Comparison of ENCODE assay signal across 10 cellular contexts in the genomic region with DNA sequence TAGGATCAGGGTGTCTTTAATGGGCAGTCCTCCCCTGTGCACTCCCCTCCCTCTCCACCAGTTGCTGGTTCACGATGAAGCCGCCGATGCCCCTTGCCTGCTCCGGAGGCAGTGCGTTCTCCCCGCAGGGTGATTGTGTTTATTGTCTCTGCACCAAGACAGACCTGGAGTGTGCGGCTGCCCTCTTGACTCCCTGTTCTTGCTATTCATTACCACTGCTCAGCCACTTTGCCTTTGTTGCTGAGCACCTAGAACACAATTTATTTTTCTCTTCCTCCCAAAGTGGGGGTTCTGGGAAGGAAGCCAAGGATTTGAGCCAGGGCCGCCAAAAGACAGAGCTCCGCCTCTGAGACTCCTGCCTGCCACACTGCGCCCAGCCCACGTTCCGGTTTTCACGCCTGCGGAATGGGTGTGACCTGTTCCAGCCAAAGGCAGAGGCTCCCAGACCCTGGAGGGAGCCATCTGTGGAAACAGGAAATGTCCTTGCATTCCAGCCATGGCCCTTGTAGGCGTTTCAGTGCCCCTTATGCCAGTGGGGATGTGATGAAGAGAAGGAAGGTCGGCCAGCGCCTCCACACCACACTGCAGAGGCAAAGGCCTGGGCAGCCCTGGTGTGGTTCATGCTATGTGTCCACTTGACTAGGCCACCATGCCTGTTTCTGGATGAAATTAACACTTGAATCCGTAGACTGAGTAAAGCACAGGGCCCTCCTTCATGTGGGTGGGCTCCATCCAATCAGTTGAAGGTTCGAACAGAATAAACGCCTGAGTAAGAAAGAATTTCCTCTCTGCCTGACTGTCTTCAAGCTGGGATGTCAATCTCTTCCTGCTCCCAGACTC.
A peak's percentile ranks its signal among the peaks of the same experiment; 100 is the strongest.
DNase-seq lines count a peak whose midpoint lies in the region; ATAC-seq, FAIRE-seq and TF ChIP-seq lines count a peak whose summit lies in the region.
"Had no signal": no experiment of that assay in that cellular context is flagged by ENCODE, and none has a peak within 500 bp of the region (broad histone marks: within the 10 kb centered on the region; RNA-seq: fewer than 3 reads in every experiment).

No MANE protein-coding gene starts in this region.

- no peaks in the 10 kb centered on the region for H3K9me1 ChIP-seq in keratinocyte (ENCODE audit: control insufficient read depth, extremely low read depth, insufficient read depth, low read length)

- peaks cover 0 to 2% (median 0%) of the 10 kb centered on the region in 5 donors for H3K27me3 Mint-ChIP-seq in naive thymus-derived CD8-positive, alpha-beta T cell

- peak; percentile 70 for DNase-seq in NCI-H1436 (lab: John Stamatoyannopoulos, UW)
- DNase-seq in brain microvascular endothelial cell: no peak
- no peak for DNase-seq in keratinocyte (ENCODE audit: low read depth, low spot score)
- DNase-seq in spleen: peak; percentile 89
- DNase-seq in naive thymus-derived CD8-positive, alpha-beta T cell: no peak
- DNase-seq: activated CD4-positive, alpha-beta T cell treated with anti-CD3 and anti-CD28 coated beads for 1 hour had no signal

- TF ChIP-seq CTCF in brain microvascular endothelial cell (IDR thresholded peaks at IDR 0.05; ENCODE audit: low read depth, low read length, missing control alignments) (peak; percentile 41), keratinocyte (optimal IDR thresholded peaks at IDR 0.05 in 1 of 3, IDR thresholded peaks at IDR 0.05 in 1 of 3, conservative IDR thresholded peaks at IDR 0.05 in 1 of 3; ENCODE audit: extremely low read depth in 1 of 3, insufficient read depth in 2 of 3, low read length in 3 of 3) (no peak), spleen (IDR thresholded peaks at IDR 0.05 in 8 of 11, conservative IDR thresholded peaks at IDR 0.05 in 3 of 11) (peak in 2 of 11 experiments; percentile 19 to 33)

- 56 to 76% (median 65%) methylated on average over 20 of the region's 20 CpGs for WGBS in spleen, 5 donors

- in situ Hi-C loops in brain microvascular endothelial cell (cut with HindIII; ENCODE audit: low pct_ligation_motif_present, low sequenced_read_pairs): no loop called here

- peaks cover 0 to 9% (median 4%) of the 10 kb centered on the region in 3 donors for H3K36me3 Mint-ChIP-seq in naive thymus-derived CD8-positive, alpha-beta T cell

- H2AFZ ChIP-seq in keratinocyte (ENCODE audit: control insufficient read depth, low read length): peak overlapping the region; percentile 34

- no peaks in the 10 kb centered on the region for H3K79me2 ChIP-seq in keratinocyte (ENCODE audit: control insufficient read depth, insufficient read depth, low read length)

- no peak overlapping the region for H3K4me3 Mint-ChIP-seq in naive thymus-derived CD8-positive, alpha-beta T cell

- POLR2A ChIA-PET in naive thymus-derived CD8-positive, alpha-beta T cell (lab: Charles Lee): no interaction called here

- H3K4me1 ChIP-seq in keratinocyte (ENCODE audit: control insufficient read depth, extremely low read depth, insufficient read depth, low read length) (peaks cover 34% of the 10 kb centered on the region), spleen (peaks cover 27 to 61% (median 45%) of the 10 kb centered on the region in 6 donors)

- H3K36me3 ChIP-seq in brain microvascular endothelial cell (replicated peaks): no peaks in the 10 kb centered on the region
- no peaks in the 10 kb centered on the region for H3K36me3 ChIP-seq in keratinocyte (ENCODE audit: control insufficient read depth in 2 of 2, extremely low read depth in 1 of 2, insufficient read depth in 2 of 2, low read length in 2 of 2)
- H3K36me3 ChIP-seq in spleen: peaks cover 0 to 9% (median 0%) of the 10 kb centered on the region in 6 donors

- intact Hi-C loops in spleen (cut with DNase I; ENCODE audit: low total_unique reads): no loop called here

- H3K4me2 ChIP-seq in keratinocyte (ENCODE audit: control insufficient read depth, extremely low read depth, insufficient read depth, low read depth, low read length): peak overlapping the region; percentile 56

- dilution Hi-C loops in keratinocyte (cut with MboI; ENCODE audit: extremely low pct_ligation_motif_present, low sequenced_read_pairs): no loop called here

- H3K27me3 ChIP-seq in brain microvascular endothelial cell (replicated peaks): no peaks in the 10 kb centered on the region
- H3K27me3 ChIP-seq in keratinocyte (ENCODE audit: control insufficient read depth, extremely low read depth, insufficient read depth, low read length): no peaks in the 10 kb centered on the region
- no peaks in the 10 kb centered on the region for H3K27me3 ChIP-seq in spleen (replicated peaks in 1 of 7)

- no peaks in the 10 kb centered on the region for H4K20me1 ChIP-seq in keratinocyte (ENCODE audit: control insufficient read depth, extremely low read depth, insufficient read depth, low read length)

- peaks cover 10 to 24% (median 20%) of the 10 kb centered on the region in 4 donors for H3K4me1 Mint-ChIP-seq in naive thymus-derived CD8-positive, alpha-beta T cell

- peak overlapping the region in 1 of 10 donors; percentile 2 for H3K27ac Mint-ChIP-seq in naive thymus-derived CD8-positive, alpha-beta T cell

- H3K4me3 ChIP-seq in brain microvascular endothelial cell (ENCODE audit: low read depth, low read length) (no peak overlapping the region), keratinocyte (ENCODE audit: control insufficient read depth in 2 of 3, extremely low read depth in 1 of 3, insufficient read depth in 2 of 3, low read depth in 1 of 3, low read length in 3 of 3) (no peak overlapping the region), spleen (no peak overlapping the region)

- H3K9me3 ChIP-seq in keratinocyte (ENCODE audit: control insufficient read depth, low read depth, low read length) (no peaks in the 10 kb centered on the region), spleen (no peaks in the 10 kb centered on the region)

- H3K9me3 Mint-ChIP-seq in naive thymus-derived CD8-positive, alpha-beta T cell: peaks cover 0 to 3% (median 0%) of the 10 kb centered on the region in 9 donors

- no peak for TF ChIP-seq POLR2A in spleen (IDR thresholded peaks at IDR 0.05)

- no peak overlapping the region for H3K9ac ChIP-seq in keratinocyte (ENCODE audit: control insufficient read depth, extremely low read depth, insufficient read depth, low read length)

- FAIRE-seq in keratinocyte (lab: Jason Lieb, UNC): no peak
- FAIRE-seq: H54 had no signal

- ATAC-seq in HG02588 (IDR thresholded peaks at IDR 0.05; ENCODE audit: unreplicated experiment): no peak
- no peak for ATAC-seq in GM21619 (IDR thresholded peaks at IDR 0.05; ENCODE audit: unreplicated experiment)
- ATAC-seq in HG02798 (IDR thresholded peaks at IDR 0.05; ENCODE audit: poor library complexity, unreplicated experiment): no peak
- no peak for ATAC-seq in naive thymus-derived CD8-positive, alpha-beta T cell

- H3K27ac ChIP-seq in brain microvascular endothelial cell: no peak overlapping the region
- H3K27ac ChIP-seq in keratinocyte (ENCODE audit: control insufficient read depth, insufficient read depth, low read length): peak overlapping the region; percentile 33
- peak overlapping the region; percentile 51 to 92 (median 80) for H3K27ac ChIP-seq in spleen

Comparison
In these comparisons a context has a peak if more than half of its experiments do, and no peak if none do; other contexts are left out.
1. DNase-seq: peak in NCI-H1436 (single experiment) and spleen (single experiment); none in brain microvascular endothelial cell (single experiment), keratinocyte (single experiment) and naive thymus-derived CD8-positive, alpha-beta T cell (0 of 10).